1 cellular context compared by ENCODE assay signal in the genomic region with DNA sequence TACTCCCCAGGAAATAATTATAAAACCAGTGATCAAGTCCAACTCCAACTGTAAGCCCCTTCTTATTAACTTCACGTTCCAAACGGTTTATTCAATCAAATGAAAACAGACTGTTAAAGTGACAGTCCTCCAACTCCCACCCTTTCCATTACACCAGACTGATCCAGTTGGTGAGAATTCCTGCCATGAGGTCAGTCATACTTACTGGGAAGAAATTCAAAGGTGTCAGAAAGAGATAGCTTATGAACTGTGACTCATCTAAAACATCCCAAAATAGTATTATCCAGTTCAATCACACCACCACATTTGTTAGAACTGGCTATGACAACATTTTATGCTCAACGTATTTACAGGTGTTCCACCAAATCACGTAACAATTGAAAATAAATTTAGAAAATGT.
A peak's percentile ranks its signal among the peaks of the same experiment; 100 is the strongest.
TF ChIP-seq lines count a peak whose summit lies in the region.

No MANE protein-coding gene starts in this region.

TF ChIP-seq in K562, 482 proteins besides CTCF, POLR2A, EP300 and RAD21 (continued from another document and continues in another):
- TF ChIP-seq, protein P1, sequence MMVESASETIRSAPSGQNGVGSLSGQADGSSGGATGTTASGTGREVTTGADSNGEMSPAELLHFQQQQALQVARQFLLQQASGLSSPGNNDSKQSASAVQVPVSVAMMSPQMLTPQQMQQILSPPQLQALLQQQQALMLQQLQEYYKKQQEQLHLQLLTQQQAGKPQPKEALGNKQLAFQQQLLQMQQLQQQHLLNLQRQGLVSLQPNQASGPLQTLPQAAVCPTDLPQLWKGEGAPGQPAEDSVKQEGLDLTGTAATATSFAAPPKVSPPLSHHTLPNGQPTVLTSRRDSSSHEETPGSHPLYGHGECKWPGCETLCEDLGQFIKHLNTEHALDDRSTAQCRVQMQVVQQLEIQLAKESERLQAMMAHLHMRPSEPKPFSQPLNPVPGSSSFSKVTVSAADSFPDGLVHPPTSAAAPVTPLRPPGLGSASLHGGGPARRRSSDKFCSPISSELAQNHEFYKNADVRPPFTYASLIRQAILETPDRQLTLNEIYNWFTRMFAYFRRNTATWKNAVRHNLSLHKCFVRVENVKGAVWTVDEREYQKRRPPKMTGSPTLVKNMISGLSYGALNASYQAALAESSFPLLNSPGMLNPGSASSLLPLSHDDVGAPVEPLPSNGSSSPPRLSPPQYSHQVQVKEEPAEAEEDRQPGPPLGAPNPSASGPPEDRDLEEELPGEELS (CRISPR knock-in tag; IDR thresholded peaks at IDR 0.05; ENCODE audit: borderline replicate concordance) = no peak
- TF ChIP-seq HNRNPUL1 (IDR thresholded peaks at IDR 0.05; ENCODE audit: low read length) (no peak), TSC22D4 (tag; IDR thresholded peaks at IDR 0.05) (no peak), EP400 (IDR thresholded peaks at IDR 0.05) (peak; percentile 77), BHLHE40 (IDR thresholded peaks at IDR 0.05; ENCODE audit: low read length) (no peak), CBFA2T2 (conservative IDR thresholded peaks at IDR 0.05) (peak; percentile 85), ATF7 (IDR thresholded peaks at IDR 0.05) (peak; percentile 93), CEBPG (CRISPR knock-in tag; IDR thresholded peaks at IDR 0.05) (no peak), CEBPG (tag; conservative IDR thresholded peaks at IDR 0.05 in 1 of 2, IDR thresholded peaks at IDR 0.05 in 1 of 2) (no peak), LEF1 (IDR thresholded peaks at IDR 0.05) (peak; percentile 83; the same call in 1 of the 2 replicates), ZNF79 (CRISPR knock-in tag; IDR thresholded peaks at IDR 0.05; ENCODE audit: low read depth) (no peak), RHOXF2B (CRISPR knock-in tag; conservative IDR thresholded peaks at IDR 0.05) (no peak), NCOA4 (IDR thresholded peaks at IDR 0.05; ENCODE audit: partially characterized antibody) (no peak), ZNF589 (CRISPR knock-in tag; IDR thresholded peaks at IDR 0.05; ENCODE audit: low read depth) (no peak), E2F3 (CRISPR knock-in tag; IDR thresholded peaks at IDR 0.05) (no peak), TGIF2 (CRISPR knock-in tag; IDR thresholded peaks at IDR 0.05) (no peak), RBM14 (IDR thresholded peaks at IDR 0.05; ENCODE audit: borderline replicate concordance, insufficient read depth, low read depth, low read length) (no peak), POLR3G (IDR thresholded peaks at IDR 0.05; ENCODE audit: extremely low read depth, insufficient read length, insufficient replicate concordance) (no peak), NFYB (IDR thresholded peaks at IDR 0.05; ENCODE audit: extremely low read depth, insufficient read length) (no peak), ZFPM2 (CRISPR knock-in tag; IDR thresholded peaks at IDR 0.05) (no peak), ZNF146 (CRISPR knock-in tag; IDR thresholded peaks at IDR 0.05; ENCODE audit: unreplicated experiment) (no peak), POLR2AphosphoS2 (IDR thresholded peaks at IDR 0.05; ENCODE audit: low read length) (no peak), ZNF707 (CRISPR knock-in tag; conservative IDR thresholded peaks at IDR 0.05) (no peak), HMGN3 (IDR thresholded peaks at IDR 0.05; ENCODE audit: borderline replicate concordance, extremely low read depth, insufficient read length, low read depth, low read length) (no peak), SRSF9 (IDR thresholded peaks at IDR 0.05; ENCODE audit: borderline replicate concordance, low read depth, low read length) (no peak), WHSC1 (IDR thresholded peaks at IDR 0.05; ENCODE audit: low read length) (no peak), IFI16 (CRISPR knock-in tag; IDR thresholded peaks at IDR 0.05) (no peak), SLC30A9 (CRISPR knock-in tag; IDR thresholded peaks at IDR 0.05) (no peak), ZNF174 (CRISPR knock-in tag; IDR thresholded peaks at IDR 0.05) (no peak), TEAD1 (CRISPR knock-in tag; IDR thresholded peaks at IDR 0.05) (no peak; a peak in 1 of 4 replicates), ZBTB8A (IDR thresholded peaks at IDR 0.05; ENCODE audit: partially characterized antibody) (no peak), NFXL1 (CRISPR knock-in tag; IDR thresholded peaks at IDR 0.05) (no peak), BDP1 (IDR thresholded peaks at IDR 0.05; ENCODE audit: insufficient read depth, insufficient read length) (no peak), PML (IDR thresholded peaks at IDR 0.05; ENCODE audit: low read length) (peak; percentile 81), ELF1 (tag; IDR thresholded peaks at IDR 0.05) (no peak), PHF8 (IDR thresholded peaks at IDR 0.05; ENCODE audit: borderline replicate concordance, low read length) (no peak), SIRT6 (IDR thresholded peaks at IDR 0.05; ENCODE audit: low read depth, low read length) (no peak), NCOA6 (IDR thresholded peaks at IDR 0.05) (no peak), PCBP2 (IDR thresholded peaks at IDR 0.05; ENCODE audit: low read depth, low read length, poor library complexity, severe bottlenecking) (no peak), L3MBTL2 (IDR thresholded peaks at IDR 0.05) (peak; percentile 83), ARHGAP35 (IDR thresholded peaks at IDR 0.05; ENCODE audit: partially characterized antibody) (no peak), ETV6 (IDR thresholded peaks at IDR 0.05; ENCODE audit: borderline replicate concordance in 1 of 2, low read depth in 2 of 2, low read length in 1 of 2) (no peak), ETV6 (CRISPR knock-in tag; IDR thresholded peaks at IDR 0.05; ENCODE audit: borderline replicate concordance) (no peak), IRF2 (CRISPR knock-in tag; IDR thresholded peaks at IDR 0.05) (no peak)
- TF ChIP-seq, protein P2, sequence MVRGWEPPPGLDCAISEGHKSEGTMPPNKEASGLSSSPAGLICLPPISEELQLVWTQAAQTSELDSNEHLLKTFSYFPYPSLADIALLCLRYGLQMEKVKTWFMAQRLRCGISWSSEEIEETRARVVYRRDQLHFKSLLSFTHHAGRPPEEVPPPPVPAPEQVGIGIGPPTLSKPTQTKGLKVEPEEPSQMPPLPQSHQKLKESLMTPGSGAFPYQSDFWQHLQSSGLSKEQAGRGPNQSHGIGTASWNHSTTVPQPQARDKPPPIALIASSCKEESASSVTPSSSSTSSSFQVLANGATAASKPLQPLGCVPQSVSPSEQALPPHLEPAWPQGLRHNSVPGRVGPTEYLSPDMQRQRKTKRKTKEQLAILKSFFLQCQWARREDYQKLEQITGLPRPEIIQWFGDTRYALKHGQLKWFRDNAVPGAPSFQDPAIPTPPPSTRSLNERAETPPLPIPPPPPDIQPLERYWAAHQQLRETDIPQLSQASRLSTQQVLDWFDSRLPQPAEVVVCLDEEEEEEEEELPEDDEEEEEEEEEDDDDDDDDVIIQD (CRISPR knock-in tag; IDR thresholded peaks at IDR 0.05) = no peak
- TF ChIP-seq, protein P3, sequence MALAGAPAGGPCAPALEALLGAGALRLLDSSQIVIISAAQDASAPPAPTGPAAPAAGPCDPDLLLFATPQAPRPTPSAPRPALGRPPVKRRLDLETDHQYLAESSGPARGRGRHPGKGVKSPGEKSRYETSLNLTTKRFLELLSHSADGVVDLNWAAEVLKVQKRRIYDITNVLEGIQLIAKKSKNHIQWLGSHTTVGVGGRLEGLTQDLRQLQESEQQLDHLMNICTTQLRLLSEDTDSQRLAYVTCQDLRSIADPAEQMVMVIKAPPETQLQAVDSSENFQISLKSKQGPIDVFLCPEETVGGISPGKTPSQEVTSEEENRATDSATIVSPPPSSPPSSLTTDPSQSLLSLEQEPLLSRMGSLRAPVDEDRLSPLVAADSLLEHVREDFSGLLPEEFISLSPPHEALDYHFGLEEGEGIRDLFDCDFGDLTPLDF (CRISPR knock-in tag; IDR thresholded peaks at IDR 0.05) = no peak
- TF ChIP-seq, protein P4, sequence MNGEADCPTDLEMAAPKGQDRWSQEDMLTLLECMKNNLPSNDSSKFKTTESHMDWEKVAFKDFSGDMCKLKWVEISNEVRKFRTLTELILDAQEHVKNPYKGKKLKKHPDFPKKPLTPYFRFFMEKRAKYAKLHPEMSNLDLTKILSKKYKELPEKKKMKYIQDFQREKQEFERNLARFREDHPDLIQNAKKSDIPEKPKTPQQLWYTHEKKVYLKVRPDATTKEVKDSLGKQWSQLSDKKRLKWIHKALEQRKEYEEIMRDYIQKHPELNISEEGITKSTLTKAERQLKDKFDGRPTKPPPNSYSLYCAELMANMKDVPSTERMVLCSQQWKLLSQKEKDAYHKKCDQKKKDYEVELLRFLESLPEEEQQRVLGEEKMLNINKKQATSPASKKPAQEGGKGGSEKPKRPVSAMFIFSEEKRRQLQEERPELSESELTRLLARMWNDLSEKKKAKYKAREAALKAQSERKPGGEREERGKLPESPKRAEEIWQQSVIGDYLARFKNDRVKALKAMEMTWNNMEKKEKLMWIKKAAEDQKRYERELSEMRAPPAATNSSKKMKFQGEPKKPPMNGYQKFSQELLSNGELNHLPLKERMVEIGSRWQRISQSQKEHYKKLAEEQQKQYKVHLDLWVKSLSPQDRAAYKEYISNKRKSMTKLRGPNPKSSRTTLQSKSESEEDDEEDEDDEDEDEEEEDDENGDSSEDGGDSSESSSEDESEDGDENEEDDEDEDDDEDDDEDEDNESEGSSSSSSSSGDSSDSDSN (IDR thresholded peaks at IDR 0.05; ENCODE audit: borderline replicate concordance in 1 of 2, low read depth in 2 of 2, low read length in 2 of 2) = no peak
- TF ChIP-seq, protein P5, sequence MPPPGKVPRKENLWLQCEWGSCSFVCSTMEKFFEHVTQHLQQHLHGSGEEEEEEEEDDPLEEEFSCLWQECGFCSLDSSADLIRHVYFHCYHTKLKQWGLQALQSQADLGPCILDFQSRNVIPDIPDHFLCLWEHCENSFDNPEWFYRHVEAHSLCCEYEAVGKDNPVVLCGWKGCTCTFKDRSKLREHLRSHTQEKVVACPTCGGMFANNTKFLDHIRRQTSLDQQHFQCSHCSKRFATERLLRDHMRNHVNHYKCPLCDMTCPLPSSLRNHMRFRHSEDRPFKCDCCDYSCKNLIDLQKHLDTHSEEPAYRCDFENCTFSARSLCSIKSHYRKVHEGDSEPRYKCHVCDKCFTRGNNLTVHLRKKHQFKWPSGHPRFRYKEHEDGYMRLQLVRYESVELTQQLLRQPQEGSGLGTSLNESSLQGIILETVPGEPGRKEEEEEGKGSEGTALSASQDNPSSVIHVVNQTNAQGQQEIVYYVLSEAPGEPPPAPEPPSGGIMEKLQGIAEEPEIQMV (tag; conservative IDR thresholded peaks at IDR 0.05; ENCODE audit: low read depth) = no peak
- TF ChIP-seq, protein P6, sequence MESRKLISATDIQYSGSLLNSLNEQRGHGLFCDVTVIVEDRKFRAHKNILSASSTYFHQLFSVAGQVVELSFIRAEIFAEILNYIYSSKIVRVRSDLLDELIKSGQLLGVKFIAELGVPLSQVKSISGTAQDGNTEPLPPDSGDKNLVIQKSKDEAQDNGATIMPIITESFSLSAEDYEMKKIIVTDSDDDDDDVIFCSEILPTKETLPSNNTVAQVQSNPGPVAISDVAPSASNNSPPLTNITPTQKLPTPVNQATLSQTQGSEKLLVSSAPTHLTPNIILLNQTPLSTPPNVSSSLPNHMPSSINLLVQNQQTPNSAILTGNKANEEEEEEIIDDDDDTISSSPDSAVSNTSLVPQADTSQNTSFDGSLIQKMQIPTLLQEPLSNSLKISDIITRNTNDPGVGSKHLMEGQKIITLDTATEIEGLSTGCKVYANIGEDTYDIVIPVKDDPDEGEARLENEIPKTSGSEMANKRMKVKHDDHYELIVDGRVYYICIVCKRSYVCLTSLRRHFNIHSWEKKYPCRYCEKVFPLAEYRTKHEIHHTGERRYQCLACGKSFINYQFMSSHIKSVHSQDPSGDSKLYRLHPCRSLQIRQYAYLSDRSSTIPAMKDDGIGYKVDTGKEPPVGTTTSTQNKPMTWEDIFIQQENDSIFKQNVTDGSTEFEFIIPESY (CRISPR knock-in tag; IDR thresholded peaks at IDR 0.05) = no peak
- TF ChIP-seq, protein P7, sequence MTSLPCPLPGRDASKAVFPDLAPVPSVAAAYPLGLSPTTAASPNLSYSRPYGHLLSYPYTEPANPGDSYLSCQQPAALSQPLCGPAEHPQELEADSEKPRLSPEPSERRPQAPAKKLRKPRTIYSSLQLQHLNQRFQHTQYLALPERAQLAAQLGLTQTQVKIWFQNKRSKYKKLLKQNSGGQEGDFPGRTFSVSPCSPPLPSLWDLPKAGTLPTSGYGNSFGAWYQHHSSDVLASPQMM (CRISPR knock-in tag; IDR thresholded peaks at IDR 0.05) = no peak
- TF ChIP-seq, protein P8, sequence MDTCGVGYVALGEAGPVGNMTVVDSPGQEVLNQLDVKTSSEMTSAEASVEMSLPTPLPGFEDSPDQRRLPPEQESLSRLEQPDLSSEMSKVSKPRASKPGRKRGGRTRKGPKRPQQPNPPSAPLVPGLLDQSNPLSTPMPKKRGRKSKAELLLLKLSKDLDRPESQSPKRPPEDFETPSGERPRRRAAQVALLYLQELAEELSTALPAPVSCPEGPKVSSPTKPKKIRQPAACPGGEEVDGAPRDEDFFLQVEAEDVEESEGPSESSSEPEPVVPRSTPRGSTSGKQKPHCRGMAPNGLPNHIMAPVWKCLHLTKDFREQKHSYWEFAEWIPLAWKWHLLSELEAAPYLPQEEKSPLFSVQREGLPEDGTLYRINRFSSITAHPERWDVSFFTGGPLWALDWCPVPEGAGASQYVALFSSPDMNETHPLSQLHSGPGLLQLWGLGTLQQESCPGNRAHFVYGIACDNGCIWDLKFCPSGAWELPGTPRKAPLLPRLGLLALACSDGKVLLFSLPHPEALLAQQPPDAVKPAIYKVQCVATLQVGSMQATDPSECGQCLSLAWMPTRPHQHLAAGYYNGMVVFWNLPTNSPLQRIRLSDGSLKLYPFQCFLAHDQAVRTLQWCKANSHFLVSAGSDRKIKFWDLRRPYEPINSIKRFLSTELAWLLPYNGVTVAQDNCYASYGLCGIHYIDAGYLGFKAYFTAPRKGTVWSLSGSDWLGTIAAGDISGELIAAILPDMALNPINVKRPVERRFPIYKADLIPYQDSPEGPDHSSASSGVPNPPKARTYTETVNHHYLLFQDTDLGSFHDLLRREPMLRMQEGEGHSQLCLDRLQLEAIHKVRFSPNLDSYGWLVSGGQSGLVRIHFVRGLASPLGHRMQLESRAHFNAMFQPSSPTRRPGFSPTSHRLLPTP (IDR thresholded peaks at IDR 0.05; ENCODE audit: borderline replicate concordance, extremely low read depth, insufficient read length) = no peak
- TF ChIP-seq, protein P9, sequence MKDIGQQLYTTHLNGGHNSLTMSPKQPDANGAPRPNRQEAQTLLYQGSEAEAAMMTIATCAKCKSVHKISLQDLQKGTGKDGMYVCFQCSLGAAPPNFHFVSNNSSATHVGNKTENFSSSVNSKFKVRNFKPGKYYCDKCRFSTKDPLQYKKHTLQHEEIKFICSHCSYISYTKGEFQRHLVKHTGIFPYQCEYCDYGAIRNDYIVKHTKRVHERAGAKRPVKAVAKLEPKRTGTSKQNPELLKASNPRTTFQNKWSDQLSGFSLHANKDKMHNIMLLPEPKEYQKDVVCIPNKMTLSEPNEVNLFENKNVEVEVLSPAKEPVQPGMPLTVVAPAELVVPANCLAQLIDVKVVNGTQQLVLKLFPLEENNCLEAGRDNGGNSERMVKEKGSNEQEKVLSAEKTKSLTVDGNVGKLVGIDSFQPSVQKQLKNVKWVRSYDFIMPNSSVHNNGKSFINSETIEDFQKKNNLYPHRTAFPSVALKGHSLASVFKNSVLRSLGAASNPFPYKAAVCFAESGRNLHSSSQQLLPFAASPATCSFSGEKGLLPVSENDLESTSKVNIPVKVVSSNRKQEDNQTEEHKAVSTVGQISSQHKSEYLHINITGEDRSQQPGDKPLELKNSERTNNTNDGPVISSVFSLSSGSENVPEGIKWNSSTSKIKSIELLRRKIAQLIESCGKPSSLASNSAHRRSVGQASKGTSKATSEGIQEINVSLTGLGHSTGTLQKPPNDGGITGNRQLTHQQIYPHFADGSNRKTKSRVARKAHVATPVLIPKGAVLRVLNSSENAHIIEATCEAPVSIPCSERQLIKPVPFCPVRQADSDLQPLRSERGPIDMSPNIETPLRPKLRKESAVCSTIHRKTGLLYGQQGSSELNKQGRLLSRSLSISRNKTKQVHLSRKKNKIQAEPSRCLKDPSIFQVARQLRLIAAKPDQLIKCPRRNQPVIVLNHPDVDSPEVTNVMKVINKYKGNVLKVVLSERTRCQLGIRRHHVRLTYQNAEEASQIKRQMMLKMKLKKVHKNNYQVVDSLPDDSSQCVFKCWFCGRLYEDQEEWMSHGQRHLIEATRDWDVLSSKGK (CRISPR knock-in tag; IDR thresholded peaks at IDR 0.05) = no peak
